In genomic region chr10:1074748-1075358, GRCh38 we compare ENCODE assay signal across 9 cellular contexts. TPM values are rescaled to one million over a fixed set of nuclear protein-coding genes. Genes with fewer than 3 reads are reported as not detected.
DNase-seq lines count a peak whose midpoint lies in the region; ATAC-seq and TF ChIP-seq lines count a peak whose summit lies in the region.
"Had no signal": no experiment of that assay in that cellular context is flagged by ENCODE, and none has a peak within 500 bp of the region (broad histone marks: within the 10 kb centered on the region; RNA-seq: fewer than 3 reads in every experiment).

No MANE protein-coding gene starts in this region.

- H3K9me3 Mint-ChIP-seq in central memory CD8-positive, alpha-beta T cell, result no peaks in the 10 kb centered on the region
- no peaks in the 10 kb centered on the region for H3K9me3 Mint-ChIP-seq in natural killer cell treated with Interleukin-12 subunit alpha and Interleukin-12 subunit beta and Interleukin-15 and Interleukin-18, amount 100 ng/mL, for 72 hours

- H3K27ac ChIP-seq in DOHH2 (ENCODE audit: low read depth, low read length), result no peak overlapping the region

- TF ChIP-seq CTCF in DOHH2 (IDR thresholded peaks at IDR 0.05; ENCODE audit: low read depth, low read length, poor library complexity, severe bottlenecking), result peak; percentile 26

- no peak for ATAC-seq in central memory CD8-positive, alpha-beta T cell (replicated peaks; ENCODE audit: extremely low read depth, poor library complexity, severe bottlenecking)
- no peak for ATAC-seq in natural killer cell treated with Interleukin-12 subunit alpha and Interleukin-12 subunit beta and Interleukin-15 and Interleukin-18, amount 100 ng/mL, for 72 hours

- H3K27me3 ChIP-seq in DOHH2 (ENCODE audit: control insufficient read depth, low read length), result no peaks in the 10 kb centered on the region

- H3K27ac Mint-ChIP-seq in central memory CD8-positive, alpha-beta T cell (ENCODE audit: low read depth), result peak overlapping the region; percentile 84
- peak overlapping the region; percentile 39 to 75 for H3K27ac Mint-ChIP-seq in natural killer cell treated with Interleukin-12 subunit alpha and Interleukin-12 subunit beta and Interleukin-15 and Interleukin-18, amount 100 ng/mL, for 72 hours

- H3K36me3 ChIP-seq in DOHH2 (ENCODE audit: control insufficient read depth, low read length), result peaks cover 37% of the 10 kb centered on the region

- H3K79me2 ChIP-seq in DOHH2 (ENCODE audit: control insufficient read depth, low read length), result peaks cover 9% of the 10 kb centered on the region; the same call in 1 of the 2 replicates

- peaks cover 33% of the 10 kb centered on the region for H3K4me1 Mint-ChIP-seq in central memory CD8-positive, alpha-beta T cell
- H3K4me1 Mint-ChIP-seq in natural killer cell treated with Interleukin-12 subunit alpha and Interleukin-12 subunit beta and Interleukin-15 and Interleukin-18, amount 100 ng/mL, for 72 hours (ENCODE audit: low read depth in 2 of 2), result peaks cover 21 to 22% of the 10 kb centered on the region in 2 donors

- no peaks in the 10 kb centered on the region for H3K4me1 ChIP-seq in DOHH2 (ENCODE audit: control insufficient read depth, low read length)

- intact Hi-C loops in posterior vena cava (cut with DNase I), result no loop called here

- H3K9me3 ChIP-seq in DOHH2 (ENCODE audit: control insufficient read depth, insufficient read depth, low read length), result no peaks in the 10 kb centered on the region

- H3K4me3 Mint-ChIP-seq in central memory CD8-positive, alpha-beta T cell, result no peak overlapping the region
- H3K4me3 Mint-ChIP-seq in natural killer cell treated with Interleukin-12 subunit alpha and Interleukin-12 subunit beta and Interleukin-15 and Interleukin-18, amount 100 ng/mL, for 72 hours, result no peak overlapping the region

- no peaks in the 10 kb centered on the region for H3K27me3 Mint-ChIP-seq in central memory CD8-positive, alpha-beta T cell
- no peaks in the 10 kb centered on the region for H3K27me3 Mint-ChIP-seq in natural killer cell treated with Interleukin-12 subunit alpha and Interleukin-12 subunit beta and Interleukin-15 and Interleukin-18, amount 100 ng/mL, for 72 hours

- no peak overlapping the region for H3K4me3 ChIP-seq in DOHH2 (ENCODE audit: low read length)

- H3K4me2 ChIP-seq in DOHH2 (ENCODE audit: low read length), result no peak overlapping the region

- no peaks in the 10 kb centered on the region for H4K20me1 ChIP-seq in DOHH2 (ENCODE audit: control insufficient read depth, insufficient read depth, low read depth, low read length)

- in situ Hi-C loops in KBM-7 (cut with MboI; ENCODE audit: low pct_unique_long_range_greater_than_20kb, low sequenced_read_pairs), result no loop called here

- peaks cover 42% of the 10 kb centered on the region for H3K36me3 Mint-ChIP-seq in central memory CD8-positive, alpha-beta T cell (ENCODE audit: insufficient read depth)
- H3K36me3 Mint-ChIP-seq in natural killer cell treated with Interleukin-12 subunit alpha and Interleukin-12 subunit beta and Interleukin-15 and Interleukin-18, amount 100 ng/mL, for 72 hours, result peaks cover 8% of the 10 kb centered on the region

- peaks cover 4% of the 10 kb centered on the region; the same call in 1 of the 2 replicates for H3F3A ChIP-seq in DOHH2 (ENCODE audit: control insufficient read depth, insufficient read depth)

- no peaks in the 10 kb centered on the region for H3K9me2 ChIP-seq in DOHH2 (replicated peaks; ENCODE audit: control insufficient read depth, low read length)

- DNase-seq in KBM-7 (peak; percentile 44), anterior cingulate cortex (lab: John Stamatoyannopoulos, UW) (no peak), posterior vena cava (ENCODE audit: low spot score) (no peak), HuH-7 (ENCODE audit: low spot score) (no peak)
- no peak for DNase-seq in central memory CD8-positive, alpha-beta T cell (ENCODE audit: low spot score in 2 of 2)
- no peak for DNase-seq in natural killer cell treated with Interleukin-12 subunit alpha and Interleukin-12 subunit beta and Interleukin-15 and Interleukin-18, amount 100 ng/mL, for 72 hours (ENCODE audit: low spot score)
- DNase-seq: substantia nigra had no signal

RNA-seq across cellular contexts. Expression of gene WDR37, which starts 18.7 kb away (rescaled TPM):
- 10 to 100 TPM; 31.8 to 37.6 TPM for total RNA-seq in natural killer cell treated with Interleukin-12 subunit alpha and Interleukin-12 subunit beta and Interleukin-15 and Interleukin-18, amount 100 ng/mL, for 72 hours
- 10 to 100 TPM; 16.6 to 16.9 TPM for total RNA-seq in posterior vena cava

RNA-seq across cellular contexts. Expression of gene IDI1, which starts 25.9 kb away (rescaled TPM):
- total RNA-seq in natural killer cell treated with Interleukin-12 subunit alpha and Interleukin-12 subunit beta and Interleukin-15 and Interleukin-18, amount 100 ng/mL, for 72 hours, result 100 to 1,000 TPM in 1 of 2 donors, 10 to 100 TPM in 1; 85.7 to 140 TPM
- 10 to 100 TPM; 24.1 to 26.5 TPM for total RNA-seq in posterior vena cava

RNA-seq across cellular contexts. Expression of gene IDI2, which starts 49.2 kb away (rescaled TPM):
- not detected for total RNA-seq in natural killer cell treated with Interleukin-12 subunit alpha and Interleukin-12 subunit beta and Interleukin-15 and Interleukin-18, amount 100 ng/mL, for 72 hours
- not detected for total RNA-seq in posterior vena cava
- total RNA-seq: skeletal muscle tissue had no signal
